In genomic region chr22:41434361-41435003, GRCh38 we compare ENCODE assay signal across 8 cellular contexts. TPM values are rescaled to one million over a fixed set of nuclear protein-coding genes. Genes with fewer than 3 reads are reported as not detected.
DNase-seq lines count a peak whose midpoint lies in the region; ATAC-seq and TF ChIP-seq lines count a peak whose summit lies in the region.
"Not testable (repeated sequence)": the region's sequence is repeated elsewhere in the genome, so short reads cannot be mapped to it uniquely, and the experiment has no call there.

No MANE protein-coding gene starts in this region.

- not testable (repeated sequence) for TF ChIP-seq EP300 in sigmoid colon (IDR thresholded peaks at IDR 0.05)

- peak overlapping the region; percentile 44 for H4K91ac ChIP-seq in mesenchymal stem cell (ENCODE audit: low read length)

- not testable (repeated sequence) for H3K27me3 Mint-ChIP-seq in CD4-positive, CD25-positive, alpha-beta regulatory T cell; T-helper 17 cell

- intact Hi-C loops in ascending aorta (cut with DNase I); dorsolateral prefrontal cortex (cut with DNase I); left ventricle myocardium inferior (cut with micrococcal nuclease); sigmoid colon (cut with DNase I): not testable (repeated sequence)

- not testable (repeated sequence) for DNase-seq in CD4-positive, CD25-positive, alpha-beta regulatory T cell; T-helper 17 cell; ascending aorta (ENCODE audit: low spot score in 2 of 2); left ventricle myocardium inferior; mesenchymal stem cell; sigmoid colon
- DNase-seq in dorsolateral prefrontal cortex, result peak in 1 of 10 donors; percentile 66
- DNase-seq in substantia nigra (lab: John Stamatoyannopoulos, UW), result peak in 5 of 49 donors; percentile 23 to 79 (median 43)

- not testable (repeated sequence) for H3K4me3 Mint-ChIP-seq in CD4-positive, CD25-positive, alpha-beta regulatory T cell; T-helper 17 cell

- H3K27ac Mint-ChIP-seq in CD4-positive, CD25-positive, alpha-beta regulatory T cell, result peak overlapping the region in 2 of 3 donors; percentile 31 to 53
- H3K27ac Mint-ChIP-seq in T-helper 17 cell, result peak overlapping the region; percentile 34

- peaks cover 0 to 17% (median 12%) of the 10 kb centered on the region in 4 donors for H3K4me1 Mint-ChIP-seq in CD4-positive, CD25-positive, alpha-beta regulatory T cell
- peaks cover 14% of the 10 kb centered on the region for H3K4me1 Mint-ChIP-seq in T-helper 17 cell

- H4K8ac ChIP-seq in mesenchymal stem cell (ENCODE audit: low read length), result not testable (repeated sequence)

- not testable (repeated sequence) for H3K27me3 ChIP-seq in CD4-positive, CD25-positive, alpha-beta regulatory T cell (ENCODE audit: control insufficient read depth, insufficient read depth, low read length); ascending aorta; dorsolateral prefrontal cortex; left ventricle myocardium inferior (ENCODE audit: low read depth); mesenchymal stem cell (ENCODE audit: control insufficient read depth in 1 of 2, insufficient read depth in 1 of 2, low read length in 2 of 2); sigmoid colon

- not testable (repeated sequence) for ATAC-seq in CD4-positive, CD25-positive, alpha-beta regulatory T cell (ENCODE audit: low read depth in 2 of 2); T-helper 17 cell

- H3K36me3 ChIP-seq in CD4-positive, CD25-positive, alpha-beta regulatory T cell (ENCODE audit: control insufficient read depth, insufficient read depth, low read length), result peaks cover 48% of the 10 kb centered on the region
- peaks cover 58 to 65% of the 10 kb centered on the region in 2 donors for H3K36me3 ChIP-seq in ascending aorta
- H3K36me3 ChIP-seq in left ventricle myocardium inferior, result peaks cover 60% of the 10 kb centered on the region
- H3K36me3 ChIP-seq in mesenchymal stem cell (ENCODE audit: control insufficient read depth in 1 of 2, insufficient read depth in 2 of 2, low read depth in 1 of 2, low read length in 2 of 2), result peaks cover 70 to 72% of the 10 kb centered on the region in 2 experiments
- H3K36me3 ChIP-seq in sigmoid colon, result peaks cover 24 to 65% (median 34%) of the 10 kb centered on the region in 4 donors

- not testable (repeated sequence) for H3K4me1 ChIP-seq in CD4-positive, CD25-positive, alpha-beta regulatory T cell (ENCODE audit: control insufficient read depth, insufficient read depth, low read length, poor library complexity, severe bottlenecking)
- peaks cover 8 to 23% of the 10 kb centered on the region in 2 donors for H3K4me1 ChIP-seq in ascending aorta
- H3K4me1 ChIP-seq in left ventricle myocardium inferior, result peaks cover 70% of the 10 kb centered on the region
- H3K4me1 ChIP-seq in mesenchymal stem cell (ENCODE audit: control insufficient read depth, insufficient read depth, low read depth, low read length), result peaks cover 11% of the 10 kb centered on the region
- peaks cover 0 to 49% (median 33%) of the 10 kb centered on the region in 4 donors for H3K4me1 ChIP-seq in sigmoid colon

- not testable (repeated sequence) for TF ChIP-seq CTCF in ascending aorta (IDR thresholded peaks at IDR 0.05); dorsolateral prefrontal cortex (IDR thresholded peaks at IDR 0.05 in 54 of 56, conservative IDR thresholded peaks at IDR 0.05 in 2 of 56; ENCODE audit: low read depth in 1 of 56, partially characterized antibody in 56 of 56); left ventricle myocardium inferior (IDR thresholded peaks at IDR 0.05; ENCODE audit: borderline replicate concordance); sigmoid colon (IDR thresholded peaks at IDR 0.05)

- WGBS in mesenchymal stem cell, result 96% methylated on average over 4 of the region's 5 CpGs
- WGBS in sigmoid colon, 2 donors, result 84 to 88% methylated on average over 5 of the region's 5 CpGs

- H2BK5ac ChIP-seq in mesenchymal stem cell (ENCODE audit: low read depth, low read length, poor library complexity, severe bottlenecking), result not testable (repeated sequence)

- not testable (repeated sequence) for H3K4me3 ChIP-seq in CD4-positive, CD25-positive, alpha-beta regulatory T cell (ENCODE audit: low read depth, low read length); ascending aorta; dorsolateral prefrontal cortex; left ventricle myocardium inferior; mesenchymal stem cell (ENCODE audit: insufficient read depth in 1 of 2, low read depth in 1 of 2, low read length in 2 of 2); sigmoid colon

- H3K14ac ChIP-seq in mesenchymal stem cell (ENCODE audit: low read length in 2 of 2), result not testable (repeated sequence)

- not testable (repeated sequence) for H3K18ac ChIP-seq in mesenchymal stem cell (ENCODE audit: low read depth in 1 of 2, low read length in 2 of 2)

- H3K4ac ChIP-seq in mesenchymal stem cell (ENCODE audit: low read depth in 1 of 2, low read length in 2 of 2), result not testable (repeated sequence)

- H3K4me2 ChIP-seq in mesenchymal stem cell (ENCODE audit: low read length, poor library complexity, severe bottlenecking), result not testable (repeated sequence)

- H2BK15ac ChIP-seq in mesenchymal stem cell (ENCODE audit: low read depth, poor library complexity, severe bottlenecking), result not testable (repeated sequence)

- peaks cover 36% of the 10 kb centered on the region for H3K79me1 ChIP-seq in mesenchymal stem cell (replicated peaks; ENCODE audit: low read length, poor library complexity, severe bottlenecking)

- TF ChIP-seq POLR2A in sigmoid colon (IDR thresholded peaks at IDR 0.05), result not testable (repeated sequence)

- not testable (repeated sequence) for H2AK5ac ChIP-seq in mesenchymal stem cell (ENCODE audit: low read length, severe bottlenecking)

- peak overlapping the region in 1 of 2 experiments; percentile 32 for H3K23ac ChIP-seq in mesenchymal stem cell (ENCODE audit: low read length in 2 of 2)

- H3K36me3 Mint-ChIP-seq in CD4-positive, CD25-positive, alpha-beta regulatory T cell, result peaks cover 18% of the 10 kb centered on the region
- H3K36me3 Mint-ChIP-seq in T-helper 17 cell (ENCODE audit: low read depth), result not testable (repeated sequence)

- H2BK120ac ChIP-seq in mesenchymal stem cell (ENCODE audit: low read depth, low read length), result not testable (repeated sequence)

- H3K9me3 ChIP-seq in CD4-positive, CD25-positive, alpha-beta regulatory T cell (ENCODE audit: control insufficient read depth in 2 of 2, low read length in 2 of 2); T-helper 17 cell (ENCODE audit: control insufficient read depth, low read length, poor library complexity, severe bottlenecking); ascending aorta; left ventricle myocardium inferior (replicated peaks); mesenchymal stem cell (ENCODE audit: control insufficient read depth, low read length); sigmoid colon: not testable (repeated sequence)

- peak overlapping the region; percentile 41 for H3K9ac ChIP-seq in mesenchymal stem cell (ENCODE audit: low read length)

- H2AFZ ChIP-seq in mesenchymal stem cell (ENCODE audit: low read depth, low read length), result not testable (repeated sequence)

- H3K9me3 Mint-ChIP-seq in CD4-positive, CD25-positive, alpha-beta regulatory T cell, result not testable (repeated sequence)

- H2BK12ac ChIP-seq in mesenchymal stem cell (ENCODE audit: low read length in 2 of 2), result not testable (repeated sequence)

- H3K27ac ChIP-seq in CD4-positive, CD25-positive, alpha-beta regulatory T cell (ENCODE audit: insufficient read depth, low read length, poor library complexity, severe bottlenecking); mesenchymal stem cell (ENCODE audit: low read length, poor library complexity, severe bottlenecking): not testable (repeated sequence)
- H3K27ac ChIP-seq in ascending aorta, result peak overlapping the region; percentile 19 to 34
- peak overlapping the region in 56 of 59 donors; percentile 4 to 100 (median 72) for H3K27ac ChIP-seq in dorsolateral prefrontal cortex
- peak overlapping the region; percentile 100 for H3K27ac ChIP-seq in left ventricle myocardium inferior (replicated peaks)
- peak overlapping the region; percentile 23 to 47 (median 38) for H3K27ac ChIP-seq in sigmoid colon
- H3K27ac ChIP-seq in substantia nigra (ENCODE audit: low read depth, low read length, poor library complexity, severe bottlenecking), result peak overlapping the region; percentile 76

RNA-seq across cellular contexts. Expression of gene TOB2, which starts 12.1 kb away (rescaled TPM):
- total RNA-seq in CD4-positive, CD25-positive, alpha-beta regulatory T cell, result 32.0 TPM
- 10 to 100 TPM; 16.3 to 18.0 (median 17.6) TPM for polyA plus RNA-seq in CD4-positive, CD25-positive, alpha-beta regulatory T cell
- 10 to 100 TPM; 30.8 to 44.0 TPM for total RNA-seq in T-helper 17 cell
- total RNA-seq in ascending aorta, result 55.8 TPM
- total RNA-seq in dorsolateral prefrontal cortex, result 100 to 1,000 TPM in 4 of 120 experiments, 10 to 100 TPM in 116; 33.6 to 113 (median 52.3) TPM
- total RNA-seq in left ventricle myocardium inferior, result 63.6 TPM
- polyA plus RNA-seq in mesenchymal stem cell (2013, experiment 1 of 2), result 42.5 TPM
- 43.0 TPM for polyA plus RNA-seq in mesenchymal stem cell (2013, experiment 2 of 2)
- 10 to 100 TPM; 23.2 to 38.2 (median 31.8) TPM for total RNA-seq in sigmoid colon
- 10 to 100 TPM; 13.2 to 31.9 (median 15.0) TPM for polyA plus RNA-seq in sigmoid colon

RNA-seq across cellular contexts. Expression of gene PHF5A, which starts 34.0 kb away (rescaled TPM):
- 40.7 TPM for total RNA-seq in CD4-positive, CD25-positive, alpha-beta regulatory T cell
- 10 to 100 TPM; 22.6 to 33.5 (median 25.7) TPM for polyA plus RNA-seq in CD4-positive, CD25-positive, alpha-beta regulatory T cell
- total RNA-seq in T-helper 17 cell, result 10 to 100 TPM; 31.7 to 39.6 TPM
- 4.8 TPM for total RNA-seq in ascending aorta
- 10 to 100 TPM; 10.3 to 36.8 (median 22.3) TPM for total RNA-seq in dorsolateral prefrontal cortex
- total RNA-seq in left ventricle myocardium inferior, result 23.9 TPM
- polyA plus RNA-seq in mesenchymal stem cell (2013, experiment 1 of 2), result 26.6 TPM
- polyA plus RNA-seq in mesenchymal stem cell (2013, experiment 2 of 2), result 26.3 TPM
- 10 to 100 TPM; 31.9 to 54.2 (median 44.4) TPM for total RNA-seq in sigmoid colon
- polyA plus RNA-seq in sigmoid colon, result 10 to 100 TPM; 49.2 to 59.6 (median 59.6) TPM

RNA-seq across cellular contexts. Expression of gene ACO2, which starts 34.4 kb away (rescaled TPM):
- total RNA-seq in CD4-positive, CD25-positive, alpha-beta regulatory T cell, result 87.5 TPM
- polyA plus RNA-seq in CD4-positive, CD25-positive, alpha-beta regulatory T cell, result 10 to 100 TPM; 64.3 to 76.4 (median 67.0) TPM
- total RNA-seq in T-helper 17 cell (10 to 100 TPM; 77.2 to 81.9 TPM), ascending aorta (81.1 TPM), dorsolateral prefrontal cortex (100 to 1,000 TPM; 173 to 339 (median 261) TPM), left ventricle myocardium inferior (851 TPM), sigmoid colon (10 to 100 TPM; 67.3 to 90.3 (median 83.0) TPM)
- 46.6 TPM for polyA plus RNA-seq in mesenchymal stem cell (2013, experiment 1 of 2)
- polyA plus RNA-seq in mesenchymal stem cell (2013, experiment 2 of 2), result 46.8 TPM
- polyA plus RNA-seq in sigmoid colon, result 100 to 1,000 TPM; 106 to 157 (median 127) TPM

RNA-seq across cellular contexts. Expression of gene TEF, which starts 52.7 kb away (rescaled TPM):
- 9.4 TPM for total RNA-seq in CD4-positive, CD25-positive, alpha-beta regulatory T cell
- 1 to 10 TPM; 4.6 to 5.6 (median 5.1) TPM for polyA plus RNA-seq in CD4-positive, CD25-positive, alpha-beta regulatory T cell
- 1 to 10 TPM; 4.8 to 7.4 TPM for total RNA-seq in T-helper 17 cell
- total RNA-seq in ascending aorta, result 20.2 TPM
- 100 to 1,000 TPM in 77 of 120 experiments, 10 to 100 TPM in 43; 47.8 to 173 (median 111) TPM for total RNA-seq in dorsolateral prefrontal cortex
- 20.1 TPM for total RNA-seq in left ventricle myocardium inferior
- 2.1 TPM for polyA plus RNA-seq in mesenchymal stem cell (2013, experiment 1 of 2)
- polyA plus RNA-seq in mesenchymal stem cell (2013, experiment 2 of 2), result 2.5 TPM
- 10 to 100 TPM; 21.3 to 30.3 (median 24.8) TPM for total RNA-seq in sigmoid colon
- polyA plus RNA-seq in sigmoid colon, result 10 to 100 TPM; 12.6 to 14.8 (median 14.4) TPM
